ENCODE assay signal across 15 cellular contexts in genomic region chr3:100516232-100516631, GRCh38.
"Had no signal": no experiment of that assay in that cellular context is flagged by ENCODE, and none has a peak within 500 bp of the region (broad histone marks: within the 10 kb centered on the region; RNA-seq: fewer than 3 reads in every experiment).

No MANE protein-coding gene starts in this region.

- H3K27me3 ChIP-seq: right atrium auricular region, spleen, transverse colon had no signal

- H3K36me3 Mint-ChIP-seq: stimulated activated memory B cell treated with anti-CD40 and anti-IgM and Interleukin-4, amounts not matched to agents 10 μg/mL and 1 μg/mL and 100 μg/mL, for 72 hours had no signal

- H3K4me3 ChIP-seq: left ventricle myocardium inferior, right atrium auricular region, spleen, transverse colon had no signal

- H3K27me3 Mint-ChIP-seq: activated naive CD8-positive, alpha-beta T cell treated with anti-CD3 and anti-CD28 coated beads, Interleukin-2, amount 50 U/mL, for 24 hours; stimulated activated memory B cell treated with anti-CD40 and anti-IgM and Interleukin-4, amounts not matched to agents 10 μg/mL and 1 μg/mL and 100 μg/mL, for 72 hours had no signal

- H3K36me3 ChIP-seq: left ventricle myocardium inferior, right atrium auricular region, spleen, transverse colon had no signal

- H3K4me1 Mint-ChIP-seq: activated naive CD8-positive, alpha-beta T cell treated with anti-CD3 and anti-CD28 coated beads, Interleukin-2, amount 50 U/mL, for 24 hours; stimulated activated memory B cell treated with anti-CD40 and anti-IgM and Interleukin-4, amounts not matched to agents 10 μg/mL and 1 μg/mL and 100 μg/mL, for 72 hours had no signal

- H3K27ac Mint-ChIP-seq: activated CD8-positive, alpha-beta T cell treated with anti-CD3 and anti-CD28 coated beads, Interleukin-2, amount 10 ng/mL, durations not matched to agents 7 days and 5 days; activated naive CD8-positive, alpha-beta T cell treated with anti-CD3 and anti-CD28 coated beads, Interleukin-2, amount 50 U/mL, for 24 hours; stimulated activated memory B cell treated with anti-CD40 and anti-IgM and Interleukin-4, amounts not matched to agents 10 μg/mL and 1 μg/mL and 100 μg/mL, for 72 hours; T-helper 2 cell treated with Interferon-gamma antibody and Interleukin-4, amounts not matched to agents 5 μg/mL and 100 μg/mL, for 36 hours had no signal

- H3K4me3 Mint-ChIP-seq: activated CD8-positive, alpha-beta T cell treated with anti-CD3 and anti-CD28 coated beads, Interleukin-2, amount 10 ng/mL, durations not matched to agents 7 days and 5 days; activated naive CD8-positive, alpha-beta T cell treated with anti-CD3 and anti-CD28 coated beads, Interleukin-2, amount 50 U/mL, for 24 hours; stimulated activated memory B cell treated with anti-CD40 and anti-IgM and Interleukin-4, amounts not matched to agents 10 μg/mL and 1 μg/mL and 100 μg/mL, for 72 hours; T-helper 2 cell treated with Interferon-gamma antibody and Interleukin-4, amounts not matched to agents 5 μg/mL and 100 μg/mL, for 36 hours had no signal

- ATAC-seq: activated CD8-positive, alpha-beta T cell treated with anti-CD3 and anti-CD28 coated beads, Interleukin-2, amount 10 ng/mL, durations not matched to agents 7 days and 5 days; activated naive CD8-positive, alpha-beta T cell treated with anti-CD3 and anti-CD28 coated beads, Interleukin-2, amount 50 U/mL, for 24 hours; stimulated activated memory B cell treated with anti-CD40 and anti-IgM and Interleukin-4, amounts not matched to agents 10 μg/mL and 1 μg/mL and 100 μg/mL, for 72 hours had no signal

- H3K27ac ChIP-seq: left ventricle myocardium inferior, right atrium auricular region, spleen, transverse colon had no signal

- H3K9me3 Mint-ChIP-seq: activated naive CD8-positive, alpha-beta T cell treated with anti-CD3 and anti-CD28 coated beads, Interleukin-2, amount 50 U/mL, for 24 hours; stimulated activated memory B cell treated with anti-CD40 and anti-IgM and Interleukin-4, amounts not matched to agents 10 μg/mL and 1 μg/mL and 100 μg/mL, for 72 hours; T-helper 2 cell treated with Interferon-gamma antibody and Interleukin-4, amounts not matched to agents 5 μg/mL and 100 μg/mL, for 36 hours had no signal

- H3K4me1 ChIP-seq: left ventricle myocardium inferior, right atrium auricular region, spleen, transverse colon had no signal

- H3K9me3 ChIP-seq: left ventricle myocardium inferior, right atrium auricular region, spleen, transverse colon had no signal

- DNase-seq: activated CD4-positive, CD25-positive, alpha-beta regulatory T cell treated with anti-CD3 and anti-CD28 coated beads, Interleukin-2, amount 50 U/mL, for 72 hours; activated CD8-positive, alpha-beta memory T cell treated with anti-CD3 and anti-CD28 coated beads, Interleukin-2, amount 50 U/mL, for 48 hours; activated CD8-positive, alpha-beta T cell treated with anti-CD3 and anti-CD28 coated beads, Interleukin-2, amount 10 ng/mL, durations not matched to agents 7 days and 5 days; activated naive CD8-positive, alpha-beta T cell treated with anti-CD3 and anti-CD28 coated beads, Interleukin-2, amount 50 U/mL, for 24 hours; dermis blood vessel endothelial cell; erythroblast; left ventricle myocardium inferior; mesendoderm; spleen; stimulated activated CD4-positive, alpha-beta T cell treated with anti-CD3 and anti-CD28 coated beads, Interleukin-1b, Interleukin-23, amount 100 ng/mL, for 48 hours; SW 1271; transverse colon had no signal
